Comparison of ENCODE assay signal across 10 cellular contexts in the genomic region with DNA sequence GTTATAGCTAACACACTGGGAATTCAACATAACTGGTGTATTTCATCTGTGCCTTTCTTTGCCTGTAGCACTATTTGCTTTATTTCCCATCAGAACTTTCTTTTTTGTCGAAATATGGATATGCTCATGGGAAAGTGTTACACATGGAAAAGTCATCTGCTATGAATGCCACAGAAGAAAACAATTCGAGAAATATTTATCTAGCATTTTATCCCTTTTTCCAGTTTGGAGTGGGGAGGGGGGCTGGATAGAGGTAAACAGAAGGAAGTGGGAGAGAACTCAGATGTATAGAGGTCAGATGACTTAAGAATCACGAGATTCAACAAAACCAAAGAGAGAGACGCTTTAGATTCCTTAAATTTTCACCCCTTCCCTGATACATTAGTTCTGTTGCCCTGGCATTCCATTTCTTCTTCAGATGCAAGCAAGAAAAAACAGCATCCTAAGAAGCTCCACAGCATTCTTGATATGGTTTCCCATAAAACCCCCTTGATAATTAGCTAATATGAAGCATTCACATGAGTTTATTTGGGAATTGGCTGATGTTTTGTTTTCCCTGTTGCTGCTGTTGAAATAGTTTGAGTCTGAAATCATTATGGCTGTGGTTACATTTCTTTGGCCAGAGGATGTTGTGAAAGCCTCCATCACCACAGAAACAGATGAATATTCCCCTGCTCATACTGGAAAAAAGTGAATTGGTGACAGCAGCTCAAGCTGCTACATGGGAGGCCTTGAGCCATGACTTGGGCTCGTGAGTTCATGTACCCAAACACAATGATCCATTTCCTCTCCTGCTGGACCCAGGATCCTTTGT.
A peak's percentile ranks its signal among the peaks of the same experiment; 100 is the strongest.
DNase-seq lines count a peak whose midpoint lies in the region; ATAC-seq, FAIRE-seq and TF ChIP-seq lines count a peak whose summit lies in the region.
"Had no signal": no experiment of that assay in that cellular context is flagged by ENCODE, and none has a peak within 500 bp of the region (broad histone marks: within the 10 kb centered on the region; RNA-seq: fewer than 3 reads in every experiment).

No MANE protein-coding gene starts in this region.

- CTCF ChIA-PET in CD4-positive, alpha-beta memory T cell (lab: Charles Lee; ENCODE audit: partially characterized antibody) = no interaction called here

- peaks cover 1 to 6% of the 10 kb centered on the region in 2 donors for H3K27me3 Mint-ChIP-seq in CD4-positive, alpha-beta memory T cell

- peak overlapping the region; percentile 70 for H3K9ac ChIP-seq in adipocyte (ENCODE audit: low read length)

- H3K27ac Mint-ChIP-seq in CD4-positive, alpha-beta memory T cell = no peak overlapping the region

- H3K4me1 Mint-ChIP-seq in CD4-positive, alpha-beta memory T cell = no peaks in the 10 kb centered on the region

- 40 to 48% methylated on average over 5 of the region's 5 CpGs for WGBS in heart right ventricle, 2 donors
- WGBS in thyroid gland, 2 donors = 65 to 75% methylated on average over 5 of the region's 5 CpGs

- H3K36me3 Mint-ChIP-seq in CD4-positive, alpha-beta memory T cell = no peaks in the 10 kb centered on the region

- H3K4me3 ChIP-seq in adipocyte (ENCODE audit: low read length) (peak overlapping the region; percentile 51), heart right ventricle (no peak overlapping the region), thyroid gland (replicated peaks in 1 of 3) (no peak overlapping the region)
- H3K4me3 ChIP-seq in CD4-positive, alpha-beta memory T cell (ENCODE audit: low read length in 2 of 2) = no peak overlapping the region
- H3K4me3 ChIP-seq: sigmoid colon had no signal

- peak overlapping the region in 9 of 10 donors; percentile 45 to 73 (median 67) for H3K27ac ChIP-seq in heart right ventricle
- H3K27ac ChIP-seq in thyroid gland = peak overlapping the region in 2 of 3 donors; percentile 6 to 12
- no peak overlapping the region for H3K27ac ChIP-seq in CD4-positive, alpha-beta memory T cell (ENCODE audit: low read depth, low read length)

- POLR2A ChIA-PET in CD4-positive, alpha-beta memory T cell (lab: Charles Lee; ENCODE audit: partially characterized antibody) = no interaction called here

- peaks cover 0 to 2% (median 0%) of the 10 kb centered on the region in 8 donors for H3K9me3 Mint-ChIP-seq in CD4-positive, alpha-beta memory T cell

- no peak for TF ChIP-seq CTCF in heart right ventricle (IDR thresholded peaks at IDR 0.05)
- TF ChIP-seq CTCF in thyroid gland (IDR thresholded peaks at IDR 0.05) = no peak

- H3K4me3 Mint-ChIP-seq in CD4-positive, alpha-beta memory T cell = no peak overlapping the region

- TF ChIP-seq POLR2A in thyroid gland (IDR thresholded peaks at IDR 0.05) = no peak

- peak; percentile 59 to 97 (median 91) for ATAC-seq in heart right ventricle

- H3K9me3 ChIP-seq in adipocyte (ENCODE audit: control insufficient read depth, low read length) = no peaks in the 10 kb centered on the region
- H3K9me3 ChIP-seq in heart right ventricle = peaks cover 0 to 6% (median 0%) of the 10 kb centered on the region in 11 donors
- no peaks in the 10 kb centered on the region for H3K9me3 ChIP-seq in thyroid gland
- H3K9me3 ChIP-seq in CD4-positive, alpha-beta memory T cell (ENCODE audit: control insufficient read depth in 1 of 2, low read length in 2 of 2) = no peaks in the 10 kb centered on the region
- H3K9me3 ChIP-seq: sigmoid colon had no signal

- peaks cover 48% of the 10 kb centered on the region for H3K4me1 ChIP-seq in adipocyte (ENCODE audit: control insufficient read depth, insufficient read depth, low read length)
- H3K4me1 ChIP-seq in heart right ventricle = peaks cover 0 to 16% (median 0%) of the 10 kb centered on the region in 9 donors
- peaks cover 0 to 5% of the 10 kb centered on the region in 2 donors for H3K4me1 ChIP-seq in thyroid gland
- no peaks in the 10 kb centered on the region for H3K4me1 ChIP-seq in CD4-positive, alpha-beta memory T cell (ENCODE audit: insufficient read depth, low read length)

- intact Hi-C loops in heart right ventricle (cut with DNase I) (no loop called here), thyroid gland (cut with DNase I) (no loop called here)
- intact Hi-C loops in CD4-positive, alpha-beta memory T cell (cut with micrococcal nuclease) = no loop called here

- DNase-seq in HS-5 (ENCODE audit: low read depth) (peak; percentile 98), adipocyte (ENCODE audit: low read depth) (peak; percentile 92), heart right ventricle (peak in 1 of 2 donors; percentile 21), thyroid gland (no peak), NCI-H82 (lab: John Stamatoyannopoulos, UW) (no peak), frontal cortex (ENCODE audit: low spot score in 2 of 2) (no peak)
- no peak for DNase-seq in CD4-positive, alpha-beta memory T cell
- DNase-seq in effector CD8-positive, alpha-beta T cell (lab: John Stamatoyannopoulos, UW) = no peak
- DNase-seq: hypothalamus, sigmoid colon had no signal

- FAIRE-seq in frontal cortex (lab: Jason Lieb, UNC) = no peak

- H3K36me3 ChIP-seq in adipocyte (ENCODE audit: control insufficient read depth, insufficient read depth, low read length, severe bottlenecking) (no peaks in the 10 kb centered on the region), heart right ventricle (no peaks in the 10 kb centered on the region), thyroid gland (no peaks in the 10 kb centered on the region)
- H3K36me3 ChIP-seq in CD4-positive, alpha-beta memory T cell (ENCODE audit: insufficient read depth, low read length) = no peaks in the 10 kb centered on the region
- H3K36me3 ChIP-seq: sigmoid colon had no signal

- H3K27me3 ChIP-seq in adipocyte (replicated peaks; ENCODE audit: control insufficient read depth, insufficient read depth, low read length) (no peaks in the 10 kb centered on the region), heart right ventricle (no peaks in the 10 kb centered on the region), thyroid gland (no peaks in the 10 kb centered on the region)
- H3K27me3 ChIP-seq in CD4-positive, alpha-beta memory T cell (ENCODE audit: insufficient read depth, low read length) = no peaks in the 10 kb centered on the region
- H3K27me3 ChIP-seq: sigmoid colon had no signal

Comparison
In these comparisons a context has a peak if more than half of its experiments do, and no peak if none do; other contexts are left out.
1. DNase-seq: peak in HS-5 (single experiment) and adipocyte (single experiment); none in thyroid gland (0 of 2), NCI-H82 (single experiment), frontal cortex (0 of 2), CD4-positive, alpha-beta memory T cell (0 of 5) and effector CD8-positive, alpha-beta T cell (single experiment).